In the genomic region with DNA sequence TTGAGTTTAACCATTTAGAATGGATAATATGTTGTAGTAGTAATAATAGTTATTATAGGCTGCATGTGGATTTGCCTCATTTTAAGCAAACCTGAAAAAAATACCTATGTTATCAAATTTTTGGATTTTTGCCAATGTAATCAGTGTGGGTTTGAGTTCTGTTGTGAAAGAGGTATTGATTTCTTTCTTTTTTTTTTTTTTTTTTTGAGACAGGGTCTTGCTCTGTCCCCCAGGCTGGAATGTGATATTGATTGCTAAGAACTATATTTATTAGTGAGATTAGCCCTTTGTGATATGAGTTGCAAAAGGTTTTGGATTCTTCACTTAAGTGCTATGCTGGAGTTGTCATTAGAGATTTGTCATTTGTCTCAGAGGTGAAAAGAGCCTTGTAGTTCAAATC, we compare ENCODE assay signal across 1 cellular context.
TF ChIP-seq lines count a peak whose summit lies in the region.

No MANE protein-coding gene starts in this region.

TF ChIP-seq in HepG2, 621 proteins besides CTCF, POLR2A, EP300 and RAD21 (continued from another document and continues in another):
- TF ChIP-seq, protein P1, sequence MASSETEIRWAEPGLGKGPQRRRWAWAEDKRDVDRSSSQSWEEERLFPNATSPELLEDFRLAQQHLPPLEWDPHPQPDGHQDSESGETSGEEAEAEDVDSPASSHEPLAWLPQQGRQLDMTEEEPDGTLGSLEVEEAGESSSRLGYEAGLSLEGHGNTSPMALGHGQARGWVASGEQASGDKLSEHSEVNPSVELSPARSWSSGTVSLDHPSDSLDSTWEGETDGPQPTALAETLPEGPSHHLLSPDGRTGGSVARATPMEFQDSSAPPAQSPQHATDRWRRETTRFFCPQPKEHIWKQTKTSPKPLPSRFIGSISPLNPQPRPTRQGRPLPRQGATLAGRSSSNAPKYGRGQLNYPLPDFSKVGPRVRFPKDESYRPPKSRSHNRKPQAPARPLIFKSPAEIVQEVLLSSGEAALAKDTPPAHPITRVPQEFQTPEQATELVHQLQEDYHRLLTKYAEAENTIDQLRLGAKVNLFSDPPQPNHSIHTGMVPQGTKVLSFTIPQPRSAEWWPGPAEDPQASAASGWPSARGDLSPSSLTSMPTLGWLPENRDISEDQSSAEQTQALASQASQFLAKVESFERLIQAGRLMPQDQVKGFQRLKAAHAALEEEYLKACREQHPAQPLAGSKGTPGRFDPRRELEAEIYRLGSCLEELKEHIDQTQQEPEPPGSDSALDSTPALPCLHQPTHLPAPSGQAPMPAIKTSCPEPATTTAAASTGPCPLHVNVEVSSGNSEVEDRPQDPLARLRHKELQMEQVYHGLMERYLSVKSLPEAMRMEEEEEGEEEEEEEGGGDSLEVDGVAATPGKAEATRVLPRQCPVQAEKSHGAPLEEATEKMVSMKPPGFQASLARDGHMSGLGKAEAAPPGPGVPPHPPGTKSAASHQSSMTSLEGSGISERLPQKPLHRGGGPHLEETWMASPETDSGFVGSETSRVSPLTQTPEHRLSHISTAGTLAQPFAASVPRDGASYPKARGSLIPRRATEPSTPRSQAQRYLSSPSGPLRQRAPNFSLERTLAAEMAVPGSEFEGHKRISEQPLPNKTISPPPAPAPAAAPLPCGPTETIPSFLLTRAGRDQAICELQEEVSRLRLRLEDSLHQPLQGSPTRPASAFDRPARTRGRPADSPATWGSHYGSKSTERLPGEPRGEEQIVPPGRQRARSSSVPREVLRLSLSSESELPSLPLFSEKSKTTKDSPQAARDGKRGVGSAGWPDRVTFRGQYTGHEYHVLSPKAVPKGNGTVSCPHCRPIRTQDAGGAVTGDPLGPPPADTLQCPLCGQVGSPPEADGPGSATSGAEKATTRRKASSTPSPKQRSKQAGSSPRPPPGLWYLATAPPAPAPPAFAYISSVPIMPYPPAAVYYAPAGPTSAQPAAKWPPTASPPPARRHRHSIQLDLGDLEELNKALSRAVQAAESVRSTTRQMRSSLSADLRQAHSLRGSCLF (CRISPR knock-in tag; IDR thresholded peaks at IDR 0.05; ENCODE audit: borderline replicate concordance): no peak
- TF ChIP-seq NFRKB (IDR thresholded peaks at IDR 0.05): no peak
- no peak for TF ChIP-seq ZNF558 (CRISPR knock-in tag; IDR thresholded peaks at IDR 0.05; ENCODE audit: borderline replicate concordance)
- no peak for TF ChIP-seq MAFK (conservative IDR thresholded peaks at IDR 0.05 in 1 of 2, IDR thresholded peaks at IDR 0.05 in 1 of 2; ENCODE audit: low read length in 2 of 2)
- no peak for TF ChIP-seq XRCC5 (optimal IDR thresholded peaks at IDR 0.05; ENCODE audit: low read length)
- TF ChIP-seq, protein P2, sequence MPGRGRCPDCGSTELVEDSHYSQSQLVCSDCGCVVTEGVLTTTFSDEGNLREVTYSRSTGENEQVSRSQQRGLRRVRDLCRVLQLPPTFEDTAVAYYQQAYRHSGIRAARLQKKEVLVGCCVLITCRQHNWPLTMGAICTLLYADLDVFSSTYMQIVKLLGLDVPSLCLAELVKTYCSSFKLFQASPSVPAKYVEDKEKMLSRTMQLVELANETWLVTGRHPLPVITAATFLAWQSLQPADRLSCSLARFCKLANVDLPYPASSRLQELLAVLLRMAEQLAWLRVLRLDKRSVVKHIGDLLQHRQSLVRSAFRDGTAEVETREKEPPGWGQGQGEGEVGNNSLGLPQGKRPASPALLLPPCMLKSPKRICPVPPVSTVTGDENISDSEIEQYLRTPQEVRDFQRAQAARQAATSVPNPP (CRISPR knock-in tag; IDR thresholded peaks at IDR 0.05): no peak
- TF ChIP-seq SOX6 (IDR thresholded peaks at IDR 0.05): no peak
- peak; percentile 73; the same call in 1 of the 2 replicates for TF ChIP-seq SOX6 (CRISPR knock-in tag; IDR thresholded peaks at IDR 0.05)
- TF ChIP-seq BRCA1 (CRISPR knock-in tag; IDR thresholded peaks at IDR 0.05): no peak
- TF ChIP-seq, protein P3, sequence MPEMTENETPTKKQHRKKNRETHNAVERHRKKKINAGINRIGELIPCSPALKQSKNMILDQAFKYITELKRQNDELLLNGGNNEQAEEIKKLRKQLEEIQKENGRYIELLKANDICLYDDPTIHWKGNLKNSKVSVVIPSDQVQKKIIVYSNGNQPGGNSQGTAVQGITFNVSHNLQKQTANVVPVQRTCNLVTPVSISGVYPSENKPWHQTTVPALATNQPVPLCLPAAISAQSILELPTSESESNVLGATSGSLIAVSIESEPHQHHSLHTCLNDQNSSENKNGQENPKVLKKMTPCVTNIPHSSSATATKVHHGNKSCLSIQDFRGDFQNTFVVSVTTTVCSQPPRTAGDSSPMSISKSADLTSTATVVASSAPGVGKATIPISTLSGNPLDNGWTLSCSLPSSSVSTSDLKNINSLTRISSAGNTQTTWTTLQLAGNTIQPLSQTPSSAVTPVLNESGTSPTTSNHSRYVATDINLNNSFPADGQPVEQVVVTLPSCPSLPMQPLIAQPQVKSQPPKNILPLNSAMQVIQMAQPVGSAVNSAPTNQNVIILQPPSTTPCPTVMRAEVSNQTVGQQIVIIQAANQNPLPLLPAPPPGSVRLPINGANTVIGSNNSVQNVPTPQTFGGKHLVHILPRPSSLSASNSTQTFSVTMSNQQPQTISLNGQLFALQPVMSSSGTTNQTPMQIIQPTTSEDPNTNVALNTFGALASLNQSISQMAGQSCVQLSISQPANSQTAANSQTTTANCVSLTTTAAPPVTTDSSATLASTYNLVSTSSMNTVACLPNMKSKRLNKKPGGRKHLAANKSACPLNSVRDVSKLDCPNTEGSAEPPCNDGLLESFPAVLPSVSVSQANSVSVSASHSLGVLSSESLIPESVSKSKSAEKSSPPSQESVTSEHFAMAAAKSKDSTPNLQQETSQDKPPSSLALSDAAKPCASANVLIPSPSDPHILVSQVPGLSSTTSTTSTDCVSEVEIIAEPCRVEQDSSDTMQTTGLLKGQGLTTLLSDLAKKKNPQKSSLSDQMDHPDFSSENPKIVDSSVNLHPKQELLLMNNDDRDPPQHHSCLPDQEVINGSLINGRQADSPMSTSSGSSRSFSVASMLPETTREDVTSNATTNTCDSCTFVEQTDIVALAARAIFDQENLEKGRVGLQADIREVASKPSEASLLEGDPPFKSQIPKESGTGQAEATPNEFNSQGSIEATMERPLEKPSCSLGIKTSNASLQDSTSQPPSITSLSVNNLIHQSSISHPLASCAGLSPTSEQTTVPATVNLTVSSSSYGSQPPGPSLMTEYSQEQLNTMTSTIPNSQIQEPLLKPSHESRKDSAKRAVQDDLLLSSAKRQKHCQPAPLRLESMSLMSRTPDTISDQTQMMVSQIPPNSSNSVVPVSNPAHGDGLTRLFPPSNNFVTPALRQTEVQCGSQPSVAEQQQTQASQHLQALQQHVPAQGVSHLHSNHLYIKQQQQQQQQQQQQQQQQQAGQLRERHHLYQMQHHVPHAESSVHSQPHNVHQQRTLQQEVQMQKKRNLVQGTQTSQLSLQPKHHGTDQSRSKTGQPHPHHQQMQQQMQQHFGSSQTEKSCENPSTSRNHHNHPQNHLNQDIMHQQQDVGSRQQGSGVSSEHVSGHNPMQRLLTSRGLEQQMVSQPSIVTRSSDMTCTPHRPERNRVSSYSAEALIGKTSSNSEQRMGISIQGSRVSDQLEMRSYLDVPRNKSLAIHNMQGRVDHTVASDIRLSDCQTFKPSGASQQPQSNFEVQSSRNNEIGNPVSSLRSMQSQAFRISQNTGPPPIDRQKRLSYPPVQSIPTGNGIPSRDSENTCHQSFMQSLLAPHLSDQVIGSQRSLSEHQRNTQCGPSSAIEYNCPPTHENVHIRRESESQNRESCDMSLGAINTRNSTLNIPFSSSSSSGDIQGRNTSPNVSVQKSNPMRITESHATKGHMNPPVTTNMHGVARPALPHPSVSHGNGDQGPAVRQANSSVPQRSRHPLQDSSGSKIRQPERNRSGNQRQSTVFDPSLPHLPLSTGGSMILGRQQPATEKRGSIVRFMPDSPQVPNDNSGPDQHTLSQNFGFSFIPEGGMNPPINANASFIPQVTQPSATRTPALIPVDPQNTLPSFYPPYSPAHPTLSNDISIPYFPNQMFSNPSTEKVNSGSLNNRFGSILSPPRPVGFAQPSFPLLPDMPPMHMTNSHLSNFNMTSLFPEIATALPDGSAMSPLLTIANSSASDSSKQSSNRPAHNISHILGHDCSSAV (CRISPR knock-in tag; IDR thresholded peaks at IDR 0.05; ENCODE audit: borderline replicate concordance): no peak
- no peak for TF ChIP-seq ZNF724P (CRISPR knock-in tag; IDR thresholded peaks at IDR 0.05; ENCODE audit: borderline replicate concordance)
- TF ChIP-seq, protein P4, sequence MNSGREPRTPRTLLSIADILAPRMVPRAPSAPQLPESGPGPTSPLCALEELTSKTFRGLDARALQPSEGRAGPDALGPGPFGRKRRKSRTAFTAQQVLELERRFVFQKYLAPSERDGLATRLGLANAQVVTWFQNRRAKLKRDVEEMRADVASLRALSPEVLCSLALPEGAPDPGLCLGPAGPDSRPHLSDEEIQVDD (CRISPR knock-in tag; IDR thresholded peaks at IDR 0.05; ENCODE audit: borderline replicate concordance): no peak
- TF ChIP-seq TAF15 (IDR thresholded peaks at IDR 0.05; ENCODE audit: low read depth, low read length, poor library complexity, severe bottlenecking): no peak
- TF ChIP-seq, protein P5, sequence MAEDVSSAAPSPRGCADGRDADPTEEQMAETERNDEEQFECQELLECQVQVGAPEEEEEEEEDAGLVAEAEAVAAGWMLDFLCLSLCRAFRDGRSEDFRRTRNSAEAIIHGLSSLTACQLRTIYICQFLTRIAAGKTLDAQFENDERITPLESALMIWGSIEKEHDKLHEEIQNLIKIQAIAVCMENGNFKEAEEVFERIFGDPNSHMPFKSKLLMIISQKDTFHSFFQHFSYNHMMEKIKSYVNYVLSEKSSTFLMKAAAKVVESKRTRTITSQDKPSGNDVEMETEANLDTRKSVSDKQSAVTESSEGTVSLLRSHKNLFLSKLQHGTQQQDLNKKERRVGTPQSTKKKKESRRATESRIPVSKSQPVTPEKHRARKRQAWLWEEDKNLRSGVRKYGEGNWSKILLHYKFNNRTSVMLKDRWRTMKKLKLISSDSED (CRISPR knock-in tag; IDR thresholded peaks at IDR 0.05): no peak
- TF ChIP-seq CEBPG (CRISPR knock-in tag; IDR thresholded peaks at IDR 0.05): peak; percentile 55
- TF ChIP-seq SAFB2 (CRISPR knock-in tag; IDR thresholded peaks at IDR 0.05; ENCODE audit: borderline replicate concordance, low read depth): no peak
- no peak for TF ChIP-seq ZNF205 (CRISPR knock-in tag; IDR thresholded peaks at IDR 0.05)
- TF ChIP-seq, protein P6, sequence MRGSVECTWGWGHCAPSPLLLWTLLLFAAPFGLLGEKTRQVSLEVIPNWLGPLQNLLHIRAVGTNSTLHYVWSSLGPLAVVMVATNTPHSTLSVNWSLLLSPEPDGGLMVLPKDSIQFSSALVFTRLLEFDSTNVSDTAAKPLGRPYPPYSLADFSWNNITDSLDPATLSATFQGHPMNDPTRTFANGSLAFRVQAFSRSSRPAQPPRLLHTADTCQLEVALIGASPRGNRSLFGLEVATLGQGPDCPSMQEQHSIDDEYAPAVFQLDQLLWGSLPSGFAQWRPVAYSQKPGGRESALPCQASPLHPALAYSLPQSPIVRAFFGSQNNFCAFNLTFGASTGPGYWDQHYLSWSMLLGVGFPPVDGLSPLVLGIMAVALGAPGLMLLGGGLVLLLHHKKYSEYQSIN (CRISPR knock-in tag; IDR thresholded peaks at IDR 0.05; ENCODE audit: borderline replicate concordance): no peak
- TF ChIP-seq MATR3 (CRISPR knock-in tag; IDR thresholded peaks at IDR 0.05): no peak
- no peak for TF ChIP-seq GTF3A (CRISPR knock-in tag; conservative IDR thresholded peaks at IDR 0.05)
- TF ChIP-seq ZNF776 (CRISPR knock-in tag; IDR thresholded peaks at IDR 0.05): no peak
- no peak for TF ChIP-seq CREB1 (IDR thresholded peaks at IDR 0.05)
- TF ChIP-seq CREB1 (CRISPR knock-in tag; IDR thresholded peaks at IDR 0.05): 0 out of 2 replicates have a peak, but pooled peaks have one; percentile 45
- no peak for TF ChIP-seq ARHGAP35 (CRISPR knock-in tag; IDR thresholded peaks at IDR 0.05; ENCODE audit: borderline replicate concordance)
- TF ChIP-seq CREM (IDR thresholded peaks at IDR 0.05): peak; percentile 21; the same call in 1 of the 2 replicates
- no peak for TF ChIP-seq CREM (CRISPR knock-in tag; IDR thresholded peaks at IDR 0.05)
- no peak for TF ChIP-seq KDM5B (CRISPR knock-in tag; IDR thresholded peaks at IDR 0.05; ENCODE audit: borderline replicate concordance)
- TF ChIP-seq CEBPB (IDR thresholded peaks at IDR 0.05; ENCODE audit: borderline replicate concordance, low read depth, low read length): peak; percentile 37; the same call in 1 of the 2 replicates
- no peak for TF ChIP-seq ZBTB21 (CRISPR knock-in tag; IDR thresholded peaks at IDR 0.05)
- peak; percentile 91 for TF ChIP-seq ONECUT2 (CRISPR knock-in tag; IDR thresholded peaks at IDR 0.05)
- TF ChIP-seq, protein P7, sequence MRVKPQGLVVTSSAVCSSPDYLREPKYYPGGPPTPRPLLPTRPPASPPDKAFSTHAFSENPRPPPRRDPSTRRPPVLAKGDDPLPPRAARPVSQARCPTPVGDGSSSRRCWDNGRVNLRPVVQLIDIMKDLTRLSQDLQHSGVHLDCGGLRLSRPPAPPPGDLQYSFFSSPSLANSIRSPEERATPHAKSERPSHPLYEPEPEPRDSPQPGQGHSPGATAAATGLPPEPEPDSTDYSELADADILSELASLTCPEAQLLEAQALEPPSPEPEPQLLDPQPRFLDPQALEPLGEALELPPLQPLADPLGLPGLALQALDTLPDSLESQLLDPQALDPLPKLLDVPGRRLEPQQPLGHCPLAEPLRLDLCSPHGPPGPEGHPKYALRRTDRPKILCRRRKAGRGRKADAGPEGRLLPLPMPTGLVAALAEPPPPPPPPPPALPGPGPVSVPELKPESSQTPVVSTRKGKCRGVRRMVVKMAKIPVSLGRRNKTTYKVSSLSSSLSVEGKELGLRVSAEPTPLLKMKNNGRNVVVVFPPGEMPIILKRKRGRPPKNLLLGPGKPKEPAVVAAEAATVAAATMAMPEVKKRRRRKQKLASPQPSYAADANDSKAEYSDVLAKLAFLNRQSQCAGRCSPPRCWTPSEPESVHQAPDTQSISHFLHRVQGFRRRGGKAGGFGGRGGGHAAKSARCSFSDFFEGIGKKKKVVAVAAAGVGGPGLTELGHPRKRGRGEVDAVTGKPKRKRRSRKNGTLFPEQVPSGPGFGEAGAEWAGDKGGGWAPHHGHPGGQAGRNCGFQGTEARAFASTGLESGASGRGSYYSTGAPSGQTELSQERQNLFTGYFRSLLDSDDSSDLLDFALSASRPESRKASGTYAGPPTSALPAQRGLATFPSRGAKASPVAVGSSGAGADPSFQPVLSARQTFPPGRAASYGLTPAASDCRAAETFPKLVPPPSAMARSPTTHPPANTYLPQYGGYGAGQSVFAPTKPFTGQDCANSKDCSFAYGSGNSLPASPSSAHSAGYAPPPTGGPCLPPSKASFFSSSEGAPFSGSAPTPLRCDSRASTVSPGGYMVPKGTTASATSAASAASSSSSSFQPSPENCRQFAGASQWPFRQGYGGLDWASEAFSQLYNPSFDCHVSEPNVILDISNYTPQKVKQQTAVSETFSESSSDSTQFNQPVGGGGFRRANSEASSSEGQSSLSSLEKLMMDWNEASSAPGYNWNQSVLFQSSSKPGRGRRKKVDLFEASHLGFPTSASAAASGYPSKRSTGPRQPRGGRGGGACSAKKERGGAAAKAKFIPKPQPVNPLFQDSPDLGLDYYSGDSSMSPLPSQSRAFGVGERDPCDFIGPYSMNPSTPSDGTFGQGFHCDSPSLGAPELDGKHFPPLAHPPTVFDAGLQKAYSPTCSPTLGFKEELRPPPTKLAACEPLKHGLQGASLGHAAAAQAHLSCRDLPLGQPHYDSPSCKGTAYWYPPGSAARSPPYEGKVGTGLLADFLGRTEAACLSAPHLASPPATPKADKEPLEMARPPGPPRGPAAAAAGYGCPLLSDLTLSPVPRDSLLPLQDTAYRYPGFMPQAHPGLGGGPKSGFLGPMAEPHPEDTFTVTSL (CRISPR knock-in tag; IDR thresholded peaks at IDR 0.05; ENCODE audit: borderline replicate concordance): peak; percentile 65; the same call in 1 of the 2 replicates
- no peak for TF ChIP-seq DPF2 (CRISPR knock-in tag; IDR thresholded peaks at IDR 0.05; ENCODE audit: borderline replicate concordance, low read depth)
- TF ChIP-seq ZNF292 (CRISPR knock-in tag; IDR thresholded peaks at IDR 0.05; ENCODE audit: borderline replicate concordance, low read depth): no peak
- TF ChIP-seq NFE2 (CRISPR knock-in tag; IDR thresholded peaks at IDR 0.05): no peak
- TF ChIP-seq ZNF614 (CRISPR knock-in tag; IDR thresholded peaks at IDR 0.05; ENCODE audit: borderline replicate concordance): no peak
- no peak for TF ChIP-seq ZNF75D (CRISPR knock-in tag; IDR thresholded peaks at IDR 0.05; ENCODE audit: borderline replicate concordance)
- TF ChIP-seq NBN (conservative IDR thresholded peaks at IDR 0.05): no peak
